10 cellular contexts compared by ENCODE assay signal in genomic region chr1:167090289-167090942, GRCh38. TPM values are rescaled to one million over a fixed set of nuclear protein-coding genes. Genes with fewer than 3 reads are reported as not detected.
DNase-seq lines count a peak whose midpoint lies in the region; ATAC-seq and TF ChIP-seq lines count a peak whose summit lies in the region.
"Had no signal": no experiment of that assay in that cellular context is flagged by ENCODE, and none has a peak within 500 bp of the region (broad histone marks: within the 10 kb centered on the region; RNA-seq: fewer than 3 reads in every experiment).

TSS of gene GPA33 (minus strand) at chr1:167090377. CDS start at chr1:167090287, 90 bp downstream.

- intact Hi-C loops in activated T-helper 1 cell treated with anti-CD3 and anti-CD28 coated beads, Interleukin-12 subunit alpha, Interleukin-12 subunit beta, Interleukin-2, Interleukin-4 antibody, amounts not matched to agents 30 ng/mL and 10 ng/mL and 1 ng/mL, durations not matched to agents 14 hours and 24 hours and 36 hours (cut with micrococcal nuclease), result no loop called here
- intact Hi-C loops in gastrocnemius medialis (cut with DNase I; ENCODE audit: low total_unique reads), result loop anchor here (5.0 kb wide), 1 partner anchor 47 kb away; no protein-coding TSS in a partner anchor
- intact Hi-C loops in mammary epithelial cell (cut with micrococcal nuclease), result no loop called here

- peaks cover 31 to 49% of the 10 kb centered on the region in 2 donors for H3K4me1 ChIP-seq in gastrocnemius medialis
- H3K4me1 ChIP-seq in mammary epithelial cell (ENCODE audit: insufficient read depth, low read length), result peaks cover 8% of the 10 kb centered on the region

- H4K20me1 ChIP-seq in mammary epithelial cell (ENCODE audit: insufficient read depth, low read length), result no peaks in the 10 kb centered on the region

- no peak for TF ChIP-seq POLR2A in gastrocnemius medialis (IDR thresholded peaks at IDR 0.05)

- BruUV-seq in mammary epithelial cell (replicated peaks; lab: Mats Ljungman, UMichigan), result no TSS peak

- peak within 1 kb of the TSS; percentile 21 to 48 (median 34) for H3K27ac ChIP-seq in gastrocnemius medialis
- no peak within 1 kb of the TSS for H3K27ac ChIP-seq in mammary epithelial cell (ENCODE audit: insufficient read depth, low read depth, low read length)

- ATAC-seq in gastrocnemius medialis (no peak), HG02588 (IDR thresholded peaks at IDR 0.05; ENCODE audit: unreplicated experiment) (no peak)
- ATAC-seq: SK-N-SH treated with all-trans-retinoic acid at 6 μM for 48 hours had no signal

- in situ Hi-C loops in gastrocnemius medialis (cut with MboI; ENCODE audit: low sequenced_read_pairs in 4 of 4), result no loop called here
- in situ Hi-C loops in mammary epithelial cell (cut with MboI; ENCODE audit: low sequenced_read_pairs in 2 of 2), result no loop called here

- H3K9me3 Mint-ChIP-seq in IgD-negative memory B cell, result no peaks in the 10 kb centered on the region
- no peaks in the 10 kb centered on the region for H3K9me3 Mint-ChIP-seq in activated T-helper 1 cell treated with anti-CD3 and anti-CD28 coated beads, Interleukin-12 subunit alpha, Interleukin-12 subunit beta, Interleukin-2, Interleukin-4 antibody, amounts not matched to agents 30 ng/mL and 10 ng/mL and 1 ng/mL, durations not matched to agents 14 hours and 24 hours and 36 hours

- no peaks in the 10 kb centered on the region for H3K9me3 ChIP-seq in gastrocnemius medialis
- no peaks in the 10 kb centered on the region for H3K9me3 ChIP-seq in mammary epithelial cell (replicated peaks; ENCODE audit: insufficient read depth, low read length)

- H3K9ac ChIP-seq in mammary epithelial cell (ENCODE audit: insufficient read depth, low read length), result no peak within 1 kb of the TSS

- H3K36me3 Mint-ChIP-seq in IgD-negative memory B cell, result no peaks in the 10 kb centered on the region
- H3K36me3 Mint-ChIP-seq in activated T-helper 1 cell treated with anti-CD3 and anti-CD28 coated beads, Interleukin-12 subunit alpha, Interleukin-12 subunit beta, Interleukin-2, Interleukin-4 antibody, amounts not matched to agents 30 ng/mL and 10 ng/mL and 1 ng/mL, durations not matched to agents 14 hours and 24 hours and 36 hours (ENCODE audit: low read depth), result no peaks in the 10 kb centered on the region

- CTCF ChIA-PET in mammary epithelial cell (lab: Charles Lee; ENCODE audit: low non-redundant PET), result no interaction called here

- no peaks in the 10 kb centered on the region for H3K36me3 ChIP-seq in gastrocnemius medialis
- H3K36me3 ChIP-seq in mammary epithelial cell (ENCODE audit: insufficient read depth, low read length), result no peaks in the 10 kb centered on the region

- no peak within 1 kb of the TSS for H2AFZ ChIP-seq in mammary epithelial cell (ENCODE audit: low read depth, low read length)

- TF ChIP-seq CTCF in gastrocnemius medialis (IDR thresholded peaks at IDR 0.05 in 4 of 5, conservative IDR thresholded peaks at IDR 0.05 in 1 of 5) (no peak), mammary epithelial cell (conservative IDR thresholded peaks at IDR 0.05 in 1 of 2, IDR thresholded peaks at IDR 0.05 in 1 of 2; ENCODE audit: extremely low read depth in 1 of 2, insufficient read depth in 1 of 2, low read depth in 1 of 2, low read length in 2 of 2) (no peak)

- H3K27me3 ChIP-seq in gastrocnemius medialis, result no peaks in the 10 kb centered on the region
- H3K27me3 ChIP-seq in mammary epithelial cell (ENCODE audit: insufficient read depth, low read length), result no peaks in the 10 kb centered on the region

- 100% methylated on average over 1 of the region's 1 CpG for WGBS in mammary epithelial cell (ENCODE audit: low coverage, missing lambda C conversion rate)

- H3K4me3 Mint-ChIP-seq in IgD-negative memory B cell, result peak within 1 kb of the TSS in 3 of 4 donors; percentile 38 to 70 (median 64)
- H3K4me3 Mint-ChIP-seq in activated T-helper 1 cell treated with anti-CD3 and anti-CD28 coated beads, Interleukin-12 subunit alpha, Interleukin-12 subunit beta, Interleukin-2, Interleukin-4 antibody, amounts not matched to agents 30 ng/mL and 10 ng/mL and 1 ng/mL, durations not matched to agents 14 hours and 24 hours and 36 hours, result peak within 1 kb of the TSS; percentile 34

- no peaks in the 10 kb centered on the region for H3K79me2 ChIP-seq in mammary epithelial cell (ENCODE audit: insufficient read depth, low read length)

- DNase-seq in NCI-H510A treated with DMSO at 0.1 percent for 48 hours (lab: John Stamatoyannopoulos, UW) (peak; percentile 9), NCI-H510A (lab: John Stamatoyannopoulos, UW) (no peak), gastrocnemius medialis (no peak), mucosa of gallbladder (ENCODE audit: low spot score) (no peak), mammary epithelial cell (no peak)
- no peak for DNase-seq in activated T-helper 1 cell treated with anti-CD3 and anti-CD28 coated beads, Interleukin-12 subunit alpha, Interleukin-12 subunit beta, Interleukin-2, Interleukin-4 antibody, amounts not matched to agents 30 ng/mL and 10 ng/mL and 1 ng/mL, durations not matched to agents 14 hours and 24 hours and 36 hours (ENCODE audit: low spot score)
- DNase-seq: stimulated activated CD4-positive, alpha-beta T cell treated with anti-CD3 and anti-CD28 coated beads, Interleukin-2, amount 100 ng/mL, for 24 hours had no signal

- peaks cover 4% of the 10 kb centered on the region for H3K27me3 Mint-ChIP-seq in IgD-negative memory B cell
- no peaks in the 10 kb centered on the region for H3K27me3 Mint-ChIP-seq in activated T-helper 1 cell treated with anti-CD3 and anti-CD28 coated beads, Interleukin-12 subunit alpha, Interleukin-12 subunit beta, Interleukin-2, Interleukin-4 antibody, amounts not matched to agents 30 ng/mL and 10 ng/mL and 1 ng/mL, durations not matched to agents 14 hours and 24 hours and 36 hours (ENCODE audit: insufficient read depth)

- dilution Hi-C loops in mammary epithelial cell (cut with HindIII; ENCODE audit: low sequenced_read_pairs), result no loop called here

- H3K4me1 Mint-ChIP-seq in IgD-negative memory B cell, result peaks cover 4 to 12% (median 8%) of the 10 kb centered on the region in 3 donors
- H3K4me1 Mint-ChIP-seq in activated T-helper 1 cell treated with anti-CD3 and anti-CD28 coated beads, Interleukin-12 subunit alpha, Interleukin-12 subunit beta, Interleukin-2, Interleukin-4 antibody, amounts not matched to agents 30 ng/mL and 10 ng/mL and 1 ng/mL, durations not matched to agents 14 hours and 24 hours and 36 hours (ENCODE audit: low read depth), result peaks cover 10% of the 10 kb centered on the region

- H3K27ac Mint-ChIP-seq in IgD-negative memory B cell, result peak within 1 kb of the TSS; percentile 2 to 93 (median 37)
- H3K27ac Mint-ChIP-seq in activated T-helper 1 cell treated with anti-CD3 and anti-CD28 coated beads, Interleukin-12 subunit alpha, Interleukin-12 subunit beta, Interleukin-2, Interleukin-4 antibody, amounts not matched to agents 30 ng/mL and 10 ng/mL and 1 ng/mL, durations not matched to agents 14 hours and 24 hours and 36 hours, result peak within 1 kb of the TSS; percentile 85

- no peak within 1 kb of the TSS for H3K4me2 ChIP-seq in mammary epithelial cell (ENCODE audit: insufficient read depth, low read depth, low read length)

- H3K4me3 ChIP-seq in gastrocnemius medialis (no peak within 1 kb of the TSS), mammary epithelial cell (replicated peaks in 1 of 3; ENCODE audit: insufficient read depth in 1 of 3, low read depth in 2 of 3, low read length in 3 of 3) (no peak within 1 kb of the TSS)

RNA-seq across cellular contexts. Expression of gene GPA33, which starts in this region (rescaled TPM):
- polyA plus RNA-seq in IgD-negative memory B cell (3.3 TPM), mammary epithelial cell (not detected)
- total RNA-seq in activated T-helper 1 cell treated with anti-CD3 and anti-CD28 coated beads, Interleukin-12 subunit alpha, Interleukin-12 subunit beta, Interleukin-2, Interleukin-4 antibody, amounts not matched to agents 30 ng/mL and 10 ng/mL and 1 ng/mL, durations not matched to agents 14 hours and 24 hours and 36 hours, result 0.07 and 0.08 TPM in 2 replicates
- total RNA-seq in gastrocnemius medialis (1 to 10 TPM in 1 of 4 donors, not detected in 3; 1.9 TPM), mucosa of gallbladder (1.4 TPM), mammary epithelial cell (not detected)
- polyA minus RNA-seq in mammary epithelial cell, result not detected
